In genomic region chr4:105296672-105297071, GRCh38 we compare ENCODE assay signal across 1 cellular context.
TF ChIP-seq lines count a peak whose summit lies in the region.

No MANE protein-coding gene starts in this region.

TF ChIP-seq in K562, 482 proteins besides CTCF, POLR2A, EP300 and RAD21 (continued from another document):
- TF ChIP-seq, protein P1, sequence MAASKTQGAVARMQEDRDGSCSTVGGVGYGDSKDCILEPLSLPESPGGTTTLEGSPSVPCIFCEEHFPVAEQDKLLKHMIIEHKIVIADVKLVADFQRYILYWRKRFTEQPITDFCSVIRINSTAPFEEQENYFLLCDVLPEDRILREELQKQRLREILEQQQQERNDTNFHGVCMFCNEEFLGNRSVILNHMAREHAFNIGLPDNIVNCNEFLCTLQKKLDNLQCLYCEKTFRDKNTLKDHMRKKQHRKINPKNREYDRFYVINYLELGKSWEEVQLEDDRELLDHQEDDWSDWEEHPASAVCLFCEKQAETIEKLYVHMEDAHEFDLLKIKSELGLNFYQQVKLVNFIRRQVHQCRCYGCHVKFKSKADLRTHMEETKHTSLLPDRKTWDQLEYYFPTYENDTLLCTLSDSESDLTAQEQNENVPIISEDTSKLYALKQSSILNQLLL (CRISPR knock-in tag; IDR thresholded peaks at IDR 0.05; ENCODE audit: borderline replicate concordance): no peak
- TF ChIP-seq THRB (CRISPR knock-in tag; conservative IDR thresholded peaks at IDR 0.05) (no peak), ZNF3 (CRISPR knock-in tag; IDR thresholded peaks at IDR 0.05) (no peak), CBX5 (IDR thresholded peaks at IDR 0.05; ENCODE audit: borderline replicate concordance, low read depth) (no peak), ZFP36 (IDR thresholded peaks at IDR 0.05; ENCODE audit: low read depth, low read length, partially characterized antibody) (no peak), ZNF165 (CRISPR knock-in tag; IDR thresholded peaks at IDR 0.05; ENCODE audit: borderline replicate concordance) (no peak), MXI1 (IDR thresholded peaks at IDR 0.05; ENCODE audit: low read depth, low read length) (no peak), SETDB1 (IDR thresholded peaks at IDR 0.05; ENCODE audit: low read length) (no peak)
- TF ChIP-seq, protein P2, sequence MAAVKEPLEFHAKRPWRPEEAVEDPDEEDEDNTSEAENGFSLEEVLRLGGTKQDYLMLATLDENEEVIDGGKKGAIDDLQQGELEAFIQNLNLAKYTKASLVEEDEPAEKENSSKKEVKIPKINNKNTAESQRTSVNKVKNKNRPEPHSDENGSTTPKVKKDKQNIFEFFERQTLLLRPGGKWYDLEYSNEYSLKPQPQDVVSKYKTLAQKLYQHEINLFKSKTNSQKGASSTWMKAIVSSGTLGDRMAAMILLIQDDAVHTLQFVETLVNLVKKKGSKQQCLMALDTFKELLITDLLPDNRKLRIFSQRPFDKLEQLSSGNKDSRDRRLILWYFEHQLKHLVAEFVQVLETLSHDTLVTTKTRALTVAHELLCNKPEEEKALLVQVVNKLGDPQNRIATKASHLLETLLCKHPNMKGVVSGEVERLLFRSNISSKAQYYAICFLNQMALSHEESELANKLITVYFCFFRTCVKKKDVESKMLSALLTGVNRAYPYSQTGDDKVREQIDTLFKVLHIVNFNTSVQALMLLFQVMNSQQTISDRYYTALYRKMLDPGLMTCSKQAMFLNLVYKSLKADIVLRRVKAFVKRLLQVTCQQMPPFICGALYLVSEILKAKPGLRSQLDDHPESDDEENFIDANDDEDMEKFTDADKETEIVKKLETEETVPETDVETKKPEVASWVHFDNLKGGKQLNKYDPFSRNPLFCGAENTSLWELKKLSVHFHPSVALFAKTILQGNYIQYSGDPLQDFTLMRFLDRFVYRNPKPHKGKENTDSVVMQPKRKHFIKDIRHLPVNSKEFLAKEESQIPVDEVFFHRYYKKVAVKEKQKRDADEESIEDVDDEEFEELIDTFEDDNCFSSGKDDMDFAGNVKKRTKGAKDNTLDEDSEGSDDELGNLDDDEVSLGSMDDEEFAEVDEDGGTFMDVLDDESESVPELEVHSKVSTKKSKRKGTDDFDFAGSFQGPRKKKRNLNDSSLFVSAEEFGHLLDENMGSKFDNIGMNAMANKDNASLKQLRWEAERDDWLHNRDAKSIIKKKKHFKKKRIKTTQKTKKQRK (IDR thresholded peaks at IDR 0.05; ENCODE audit: borderline replicate concordance, low read depth, low read length): no peak
- TF ChIP-seq, protein P3, sequence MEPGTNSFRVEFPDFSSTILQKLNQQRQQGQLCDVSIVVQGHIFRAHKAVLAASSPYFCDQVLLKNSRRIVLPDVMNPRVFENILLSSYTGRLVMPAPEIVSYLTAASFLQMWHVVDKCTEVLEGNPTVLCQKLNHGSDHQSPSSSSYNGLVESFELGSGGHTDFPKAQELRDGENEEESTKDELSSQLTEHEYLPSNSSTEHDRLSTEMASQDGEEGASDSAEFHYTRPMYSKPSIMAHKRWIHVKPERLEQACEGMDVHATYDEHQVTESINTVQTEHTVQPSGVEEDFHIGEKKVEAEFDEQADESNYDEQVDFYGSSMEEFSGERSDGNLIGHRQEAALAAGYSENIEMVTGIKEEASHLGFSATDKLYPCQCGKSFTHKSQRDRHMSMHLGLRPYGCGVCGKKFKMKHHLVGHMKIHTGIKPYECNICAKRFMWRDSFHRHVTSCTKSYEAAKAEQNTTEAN (CRISPR knock-in tag; IDR thresholded peaks at IDR 0.05): no peak
TF ChIP-seq in K562: peak in this region for 0.
